ENCODE assay signal across 11 cellular contexts in the genomic region with DNA sequence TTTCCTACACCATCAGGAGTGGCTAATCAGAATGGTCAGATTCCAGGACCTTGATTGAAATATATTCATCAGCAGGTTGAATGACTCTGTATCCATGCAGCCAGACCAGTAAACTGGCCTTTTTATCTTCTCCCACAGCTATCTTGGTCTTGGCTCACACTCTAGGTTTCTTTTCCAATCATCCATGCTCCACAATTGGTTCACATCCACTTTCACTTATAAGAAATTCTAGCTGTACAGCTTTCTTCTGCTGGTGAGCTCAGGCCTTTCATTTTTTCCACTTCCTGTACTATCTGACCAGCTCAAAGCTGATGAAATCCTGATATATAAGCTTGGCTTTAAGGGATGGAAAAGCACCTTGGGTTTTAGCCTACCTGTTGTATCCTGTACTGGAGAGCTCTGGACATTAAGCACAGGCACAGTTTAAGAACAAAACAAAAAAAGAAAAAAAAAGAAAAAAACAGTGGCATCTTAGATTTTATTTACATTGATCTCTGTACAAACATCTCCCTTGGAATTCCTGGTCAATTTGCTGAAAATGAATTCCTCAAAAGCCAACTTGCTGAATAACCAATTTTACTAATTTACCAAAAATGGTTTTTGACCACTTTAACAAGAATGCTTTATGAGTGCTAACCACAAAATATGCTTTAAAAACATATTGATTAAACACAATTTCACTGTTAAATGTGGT.
DNase-seq lines count a peak whose midpoint lies in the region; ATAC-seq and TF ChIP-seq lines count a peak whose summit lies in the region.
"Had no signal": no experiment of that assay in that cellular context is flagged by ENCODE, and none has a peak within 500 bp of the region (broad histone marks: within the 10 kb centered on the region; RNA-seq: fewer than 3 reads in every experiment).

No MANE protein-coding gene starts in this region.

- TF ChIP-seq CTCF in type B pancreatic cell (conservative IDR thresholded peaks at IDR 0.05): no peak

- no peak overlapping the region for H3K4me3 Mint-ChIP-seq in activated naive CD4-positive, alpha-beta T cell treated with anti-CD3 and anti-CD28 coated beads, Interleukin-2, amount 10 ng/mL, durations not matched to agents 7 days and 5 days
- no peak overlapping the region for H3K4me3 Mint-ChIP-seq in type B pancreatic cell

- ATAC-seq in right cardiac atrium: peak; percentile 87 to 88

- H3K27ac Mint-ChIP-seq in activated naive CD4-positive, alpha-beta T cell treated with anti-CD3 and anti-CD28 coated beads, Interleukin-2, amount 10 ng/mL, durations not matched to agents 7 days and 5 days: peak overlapping the region; percentile 71
- peak overlapping the region; percentile 69 for H3K27ac Mint-ChIP-seq in type B pancreatic cell

- no peaks in the 10 kb centered on the region for H3K4me1 ChIP-seq in right cardiac atrium (ENCODE audit: control insufficient read depth, insufficient read depth, low read length)
- H3K4me1 ChIP-seq: BLaER1 had no signal

- H3K27me3 Mint-ChIP-seq in activated naive CD4-positive, alpha-beta T cell treated with anti-CD3 and anti-CD28 coated beads, Interleukin-2, amount 10 ng/mL, durations not matched to agents 7 days and 5 days: no peaks in the 10 kb centered on the region
- no peaks in the 10 kb centered on the region for H3K27me3 Mint-ChIP-seq in type B pancreatic cell

- peaks cover 28% of the 10 kb centered on the region for H3K36me3 Mint-ChIP-seq in activated naive CD4-positive, alpha-beta T cell treated with anti-CD3 and anti-CD28 coated beads, Interleukin-2, amount 10 ng/mL, durations not matched to agents 7 days and 5 days
- peaks cover 6% of the 10 kb centered on the region for H3K36me3 Mint-ChIP-seq in type B pancreatic cell

- no peak for DNase-seq in activated naive CD4-positive, alpha-beta T cell treated with anti-CD3 and anti-CD28 coated beads, Interleukin-2, amount 10 ng/mL, durations not matched to agents 7 days and 5 days
- DNase-seq in activated naive CD4-positive, alpha-beta T cell treated with anti-CD3 and anti-CD28 coated beads, Interleukin-2, amount 50 U/mL, for 16 hours: no peak
- DNase-seq in amniotic epithelial cell (ENCODE audit: low read depth): peak; percentile 59
- DNase-seq in right cardiac atrium: no peak
- no peak for DNase-seq in type B pancreatic cell (ENCODE audit: extremely low spot score, unreplicated experiment)
- no peak for DNase-seq in COLO829 (ENCODE audit: low spot score)
- DNase-seq in posterior cingulate gyrus: no peak
- DNase-seq in SIG-M5 (lab: John Stamatoyannopoulos, UW): no peak
- DNase-seq: stimulated activated CD4-positive, alpha-beta T cell treated with anti-CD3 and anti-CD28 coated beads, Interleukin-12 subunit alpha, Interleukin-12 subunit beta, amount 100 ng/mL, for 4 hours; testis had no signal

- CTCF ChIA-PET in activated naive CD4-positive, alpha-beta T cell treated with anti-CD3 and anti-CD28 coated beads, Interleukin-2, amount 10 ng/mL, durations not matched to agents 7 days and 5 days (lab: Charles Lee): no interaction called here

- intact Hi-C loops in right cardiac atrium (cut with DNase I): loop anchor here in 1 of 4 donors (10.0 kb wide), 1 partner anchor 152 kb away; the partner anchor contains the start of gene PPP1R12A
- intact Hi-C loops in posterior cingulate gyrus (cut with DNase I): no loop called here

- H3K4me1 Mint-ChIP-seq in activated naive CD4-positive, alpha-beta T cell treated with anti-CD3 and anti-CD28 coated beads, Interleukin-2, amount 10 ng/mL, durations not matched to agents 7 days and 5 days: peaks cover 2% of the 10 kb centered on the region
- no peaks in the 10 kb centered on the region for H3K4me1 Mint-ChIP-seq in type B pancreatic cell (ENCODE audit: unreplicated experiment)

- H3K9me3 Mint-ChIP-seq in activated naive CD4-positive, alpha-beta T cell treated with anti-CD3 and anti-CD28 coated beads, Interleukin-2, amount 10 ng/mL, durations not matched to agents 7 days and 5 days: no peaks in the 10 kb centered on the region
- H3K9me3 Mint-ChIP-seq in type B pancreatic cell: no peaks in the 10 kb centered on the region

- no peak overlapping the region for H3K4me3 ChIP-seq in right cardiac atrium (ENCODE audit: low read length)
- H3K4me3 ChIP-seq: BLaER1, testis had no signal

- no peak overlapping the region for H3K27ac ChIP-seq in right cardiac atrium (ENCODE audit: low read length)
- H3K27ac ChIP-seq: BLaER1, testis had no signal

- no peaks in the 10 kb centered on the region for H3K9me3 ChIP-seq in right cardiac atrium (ENCODE audit: control insufficient read depth, low read length)
- H3K9me3 ChIP-seq: BLaER1, testis had no signal

- H3K27me3 ChIP-seq in right cardiac atrium (ENCODE audit: control insufficient read depth, insufficient read depth): no peaks in the 10 kb centered on the region
- H3K27me3 ChIP-seq: BLaER1, testis had no signal
